Comparison of ENCODE assay signal across 13 cellular contexts in genomic region chr10:100825946-100826660, GRCh38.
DNase-seq lines count a peak whose midpoint lies in the region; ATAC-seq and TF ChIP-seq lines count a peak whose summit lies in the region.
"Had no signal": no experiment of that assay in that cellular context is flagged by ENCODE, and none has a peak within 500 bp of the region (broad histone marks: within the 10 kb centered on the region; RNA-seq: fewer than 3 reads in every experiment).

No MANE protein-coding gene starts in this region.

- peaks cover 3 to 4% of the 10 kb centered on the region in 2 donors for H3K27me3 ChIP-seq in body of pancreas
- H3K27me3 ChIP-seq in neuronal stem cell (ENCODE audit: control insufficient read depth in 3 of 3, insufficient read depth in 3 of 3, low read depth in 1 of 3, low read length in 3 of 3), result peaks cover 36 to 99% (median 95%) of the 10 kb centered on the region in 3 experiments

- intact Hi-C loops in body of pancreas (cut with DNase I), result no loop called here

- no peak overlapping the region for H3K27ac Mint-ChIP-seq in IgD-negative memory B cell
- H3K27ac Mint-ChIP-seq: activated T-cell treated with anti-CD3 and anti-CD28 coated beads, Interleukin-2, amount 50 U/mL, for 24 hours; T-helper 2 cell treated with Interferon-gamma antibody and Interleukin-4, amounts not matched to agents 5 μg/mL and 100 μg/mL, for 36 hours had no signal

- no peak overlapping the region for H4K8ac ChIP-seq in neuronal stem cell (ENCODE audit: low read depth, low read length)

- H3K4me1 Mint-ChIP-seq in IgD-negative memory B cell, result peaks cover 18 to 19% (median 19%) of the 10 kb centered on the region in 3 donors

- no peak for ATAC-seq in body of pancreas

- H3K18ac ChIP-seq in neuronal stem cell (ENCODE audit: low read length), result peak overlapping the region; percentile 86

- H3K4ac ChIP-seq in neuronal stem cell (ENCODE audit: low read length), result no peak overlapping the region

- peak overlapping the region in 1 of 4 donors; percentile 17 for H3K27ac ChIP-seq in body of pancreas
- no peak overlapping the region for H3K27ac ChIP-seq in neuronal stem cell (replicated peaks; ENCODE audit: low read length)

- H3K4me3 ChIP-seq in body of pancreas, result peak overlapping the region; percentile 16 to 44
- H3K4me3 ChIP-seq in neuronal stem cell (ENCODE audit: low read length in 2 of 2), result no peak overlapping the region

- TF ChIP-seq POLR2A in body of pancreas (IDR thresholded peaks at IDR 0.05), result no peak

- H3K4me1 ChIP-seq in body of pancreas, result peaks cover 35% of the 10 kb centered on the region
- H3K4me1 ChIP-seq in neuronal stem cell (ENCODE audit: control insufficient read depth in 2 of 2, insufficient read depth in 1 of 2, low read depth in 1 of 2, low read length in 2 of 2), result peaks cover 9 to 11% of the 10 kb centered on the region in 2 donors

- no peaks in the 10 kb centered on the region for H3K79me1 ChIP-seq in neuronal stem cell (ENCODE audit: low read depth, low read length)

- peaks cover 0 to 3% (median 0%) of the 10 kb centered on the region in 3 donors for H3K9me3 Mint-ChIP-seq in IgD-negative memory B cell
- H3K9me3 Mint-ChIP-seq: activated T-cell treated with anti-CD3 and anti-CD28 coated beads, Interleukin-2, amount 50 U/mL, for 24 hours; T-helper 2 cell treated with Interferon-gamma antibody and Interleukin-4, amounts not matched to agents 5 μg/mL and 100 μg/mL, for 36 hours had no signal

- H2BK5ac ChIP-seq in neuronal stem cell (ENCODE audit: low read length), result no peak overlapping the region

- no peaks in the 10 kb centered on the region for H3K36me3 ChIP-seq in body of pancreas (replicated peaks in 1 of 2; ENCODE audit: insufficient read depth in 1 of 2, low read depth in 2 of 2)
- H3K36me3 ChIP-seq in neuronal stem cell (replicated peaks in 1 of 2; ENCODE audit: control insufficient read depth in 2 of 2, insufficient read depth in 2 of 2, low read length in 2 of 2), result no peaks in the 10 kb centered on the region

- peak overlapping the region; percentile 44 to 84 (median 70) for H3K4me3 Mint-ChIP-seq in IgD-negative memory B cell

- peak overlapping the region; percentile 58 for H3K14ac ChIP-seq in neuronal stem cell (ENCODE audit: low read length)

- no peak overlapping the region for H2BK15ac ChIP-seq in neuronal stem cell (ENCODE audit: low read length)

- no peak overlapping the region for H3K23ac ChIP-seq in neuronal stem cell (ENCODE audit: low read depth, low read length, poor library complexity)

- TF ChIP-seq CTCF in body of pancreas (IDR thresholded peaks at IDR 0.05), result no peak

- no peak overlapping the region for H2BK12ac ChIP-seq in neuronal stem cell (ENCODE audit: low read length)

- WGBS in body of pancreas, 2 donors, result 14 to 35% methylated on average over 7 to 30 of the region's 30 CpGs
- WGBS in neuronal stem cell (ENCODE audit: extremely low coverage in 2 of 2, insufficient read length in 2 of 2, insufficient replicate concordance in 1 of 2), 2 donors, result no CpG with 5 or more reads among the region's 30 CpGs

- peak overlapping the region; percentile 20 for H2AK5ac ChIP-seq in neuronal stem cell (ENCODE audit: low read depth, low read length)

- peak; percentile 19 for DNase-seq in GF-D8 (lab: John Stamatoyannopoulos, UW)
- no peak for DNase-seq in body of pancreas
- DNase-seq in neuronal stem cell (ENCODE audit: low spot score), result no peak
- no peak for DNase-seq in NK-92 (lab: John Stamatoyannopoulos, UW; ENCODE audit: unreplicated experiment)
- DNase-seq in stimulated activated CD4-positive, alpha-beta T cell treated with anti-CD3 and anti-CD28 coated beads, Interleukin-12 subunit alpha, Interleukin-12 subunit beta, amount 100 ng/mL, for 4 hours, result no peak
- no peak for DNase-seq in COLO829 (ENCODE audit: low spot score)
- DNase-seq: central memory CD4-positive, alpha-beta T cell; foreskin fibroblast; midbrain; NCI-H226 had no signal

- H3K9me3 ChIP-seq in body of pancreas, result no peaks in the 10 kb centered on the region
- peaks cover 0 to 2% of the 10 kb centered on the region in 2 donors for H3K9me3 ChIP-seq in neuronal stem cell (replicated peaks in 1 of 2; ENCODE audit: control insufficient read depth in 2 of 2, insufficient read depth in 1 of 2, low read depth in 1 of 2, low read length in 2 of 2)

- H3K4me2 ChIP-seq in neuronal stem cell (ENCODE audit: insufficient read depth, low read length, poor library complexity, severe bottlenecking), result peak overlapping the region; percentile 67

- no peak overlapping the region for H2BK120ac ChIP-seq in neuronal stem cell (ENCODE audit: low read depth, low read length)

- H3K36me3 Mint-ChIP-seq in IgD-negative memory B cell, result peaks cover 4% of the 10 kb centered on the region

- peaks cover 55% of the 10 kb centered on the region for H3K27me3 Mint-ChIP-seq in IgD-negative memory B cell

- H2AFZ ChIP-seq in neuronal stem cell (ENCODE audit: low read length), result peak overlapping the region; percentile 80

- H3K9ac ChIP-seq in neuronal stem cell (ENCODE audit: low read depth, low read length, poor library complexity), result no peak overlapping the region

- H4K91ac ChIP-seq in neuronal stem cell (ENCODE audit: low read depth, low read length, poor library complexity), result no peak overlapping the region

Comparison
In these comparisons a context has a peak if more than half of its experiments do, and no peak if none do; other contexts are left out.
1. H3K4me3 ChIP-seq: peak in body of pancreas (2 of 2); none in neuronal stem cell (0 of 2).